ENCODE assay signal across 18 cellular contexts in the genomic region with DNA sequence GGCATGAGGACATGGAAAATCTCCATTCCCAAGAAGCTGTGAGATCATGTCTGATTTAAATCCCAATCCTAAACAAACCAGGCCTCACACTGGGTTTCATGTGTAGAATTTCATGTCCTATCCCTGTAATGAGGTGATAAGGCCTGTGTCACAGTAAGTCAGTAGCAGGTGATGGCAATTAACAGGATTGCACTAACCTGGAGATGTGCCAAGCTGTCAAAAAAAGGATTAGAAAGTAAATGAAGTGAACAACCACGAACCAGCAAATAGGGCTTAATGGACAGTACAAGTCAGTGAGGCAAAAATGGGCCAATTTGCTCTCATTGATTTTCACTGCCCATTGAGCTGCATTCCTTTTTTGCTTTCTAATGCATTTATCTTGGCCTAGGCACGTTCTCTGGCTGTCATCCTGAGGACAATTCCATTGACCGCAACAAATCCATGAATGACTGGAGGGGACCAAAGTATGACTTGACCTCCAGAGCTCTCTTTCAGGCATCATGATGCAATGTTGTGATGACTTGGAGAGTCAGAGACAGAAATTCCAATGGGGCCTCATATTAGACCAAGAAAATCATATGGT.
DNase-seq lines count a peak whose midpoint lies in the region; TF ChIP-seq lines count a peak whose summit lies in the region.
"Had no signal": no experiment of that assay in that cellular context is flagged by ENCODE, and none has a peak within 500 bp of the region (broad histone marks: within the 10 kb centered on the region; RNA-seq: fewer than 3 reads in every experiment).

No MANE protein-coding gene starts in this region.

- WGBS in mesenchymal stem cell: 72% methylated on average over 3 of the region's 3 CpGs
- WGBS in smooth muscle cell (ENCODE audit: low lambda C conversion rate): 83% methylated on average over 3 of the region's 3 CpGs
- 61 to 71% (median 69%) methylated on average over 3 of the region's 3 CpGs for WGBS in adrenal gland, 4 donors

- H3K79me1 ChIP-seq in mesenchymal stem cell (replicated peaks; ENCODE audit: low read length, poor library complexity, severe bottlenecking): no peaks in the 10 kb centered on the region

- H3K4me1 Mint-ChIP-seq in HFFc6 (ENCODE audit: low read depth): peaks cover 10% of the 10 kb centered on the region; the same call in 1 of the 2 replicates
- H3K4me1 Mint-ChIP-seq: activated CD4-positive, alpha-beta T cell treated with anti-CD3 and anti-CD28 coated beads, Interleukin-2, amount 10 ng/mL, durations not matched to agents 24 days and 14 days; activated naive CD8-positive, alpha-beta T cell treated with anti-CD3 and anti-CD28 coated beads for 36 hours; B cell; immature natural killer cell; stimulated activated effector memory CD8-positive, alpha-beta T cell treated with anti-CD3 and anti-CD28 coated beads, Interleukin-12 subunit alpha, Interleukin-12 subunit beta, amount 100 ng/mL, for 72 hours had no signal

- H3K4me1 ChIP-seq in SJSA1 (replicated peaks) (peaks cover 15% of the 10 kb centered on the region), mesenchymal stem cell (ENCODE audit: control insufficient read depth, insufficient read depth, low read depth, low read length) (no peaks in the 10 kb centered on the region), smooth muscle cell (ENCODE audit: low read depth) (no peaks in the 10 kb centered on the region), adrenal gland (replicated peaks in 1 of 2) (no peaks in the 10 kb centered on the region)

- no peak for TF ChIP-seq POLR2A in adrenal gland (IDR thresholded peaks at IDR 0.05)

- peak; percentile 38 for DNase-seq in HFFc6
- DNase-seq in NCI-H1930 (lab: John Stamatoyannopoulos, UW): peak; percentile 75 to 78
- DNase-seq in SJSA1 (ENCODE audit: low read depth in 1 of 2, low spot score in 2 of 2): peak; percentile 39 to 58
- DNase-seq in mesenchymal stem cell: peak; percentile 26
- DNase-seq in substantia nigra (lab: John Stamatoyannopoulos, UW): no peak
- DNase-seq in smooth muscle cell (lab: John Stamatoyannopoulos, UW; ENCODE audit: unreplicated experiment): no peak
- no peak for DNase-seq in adrenal gland
- DNase-seq in stimulated activated CD4-positive, alpha-beta T cell treated with anti-CD3 and anti-CD28 coated beads, Interleukin-1b, Interleukin-23, amount 100 ng/mL, for 48 hours: no peak
- DNase-seq: activated CD4-positive, alpha-beta T cell treated with anti-CD3 and anti-CD28 coated beads, Interleukin-2, amount 10 ng/mL, durations not matched to agents 24 days and 14 days; activated naive CD8-positive, alpha-beta T cell treated with anti-CD3 and anti-CD28 coated beads for 36 hours; activated T-cell treated with anti-CD3 and anti-CD28 coated beads, Interleukin-2, amount 50 U/mL, for 1 hour; GOT3; immature natural killer cell; NCI-H1694 treated with DMSO at 0.1 percent for 48 hours; SIG-M5; T1000 had no signal

- H3K4me3 ChIP-seq in SJSA1 (no peak overlapping the region), mesenchymal stem cell (ENCODE audit: insufficient read depth in 1 of 2, low read depth in 1 of 2, low read length in 2 of 2) (no peak overlapping the region), smooth muscle cell (no peak overlapping the region), adrenal gland (no peak overlapping the region)

- H3K4me3 Mint-ChIP-seq in HFFc6: no peak overlapping the region
- H3K4me3 Mint-ChIP-seq: activated CD4-positive, alpha-beta T cell treated with anti-CD3 and anti-CD28 coated beads, Interleukin-2, amount 10 ng/mL, durations not matched to agents 24 days and 14 days; activated naive CD8-positive, alpha-beta T cell treated with anti-CD3 and anti-CD28 coated beads for 36 hours; B cell; immature natural killer cell; stimulated activated effector memory CD8-positive, alpha-beta T cell treated with anti-CD3 and anti-CD28 coated beads, Interleukin-12 subunit alpha, Interleukin-12 subunit beta, amount 100 ng/mL, for 72 hours had no signal

- H3K9ac ChIP-seq in mesenchymal stem cell (ENCODE audit: low read length) (no peak overlapping the region), smooth muscle cell (ENCODE audit: low read depth) (no peak overlapping the region)

- H3K14ac ChIP-seq in mesenchymal stem cell (ENCODE audit: low read length in 2 of 2): no peak overlapping the region

- H3K27me3 Mint-ChIP-seq in HFFc6 (ENCODE audit: insufficient read depth): no peaks in the 10 kb centered on the region
- H3K27me3 Mint-ChIP-seq: activated CD4-positive, alpha-beta T cell treated with anti-CD3 and anti-CD28 coated beads, Interleukin-2, amount 10 ng/mL, durations not matched to agents 24 days and 14 days; activated naive CD8-positive, alpha-beta T cell treated with anti-CD3 and anti-CD28 coated beads for 36 hours; B cell had no signal

- no peaks in the 10 kb centered on the region for H3K27me3 ChIP-seq in SJSA1 (replicated peaks)
- no peaks in the 10 kb centered on the region for H3K27me3 ChIP-seq in mesenchymal stem cell (ENCODE audit: control insufficient read depth in 1 of 2, insufficient read depth in 1 of 2, low read length in 2 of 2)
- H3K27me3 ChIP-seq in smooth muscle cell (ENCODE audit: low read depth): no peaks in the 10 kb centered on the region
- H3K27me3 ChIP-seq in adrenal gland: no peaks in the 10 kb centered on the region

- no peak overlapping the region for H3K4ac ChIP-seq in mesenchymal stem cell (ENCODE audit: low read depth in 1 of 2, low read length in 2 of 2)

- H2AFZ ChIP-seq in mesenchymal stem cell (ENCODE audit: low read depth, low read length): no peak overlapping the region
- H2AFZ ChIP-seq in smooth muscle cell (ENCODE audit: low read depth): no peak overlapping the region

- no peak for TF ChIP-seq CTCF in HFFc6 (IDR thresholded peaks at IDR 0.05)
- no peak for TF ChIP-seq CTCF in smooth muscle cell (IDR thresholded peaks at IDR 0.05; ENCODE audit: borderline replicate concordance, insufficient read depth, poor library complexity, severe bottlenecking)
- no peak for TF ChIP-seq CTCF in adrenal gland (IDR thresholded peaks at IDR 0.05)

- H4K20me1 ChIP-seq in smooth muscle cell (ENCODE audit: low read depth): no peaks in the 10 kb centered on the region

- H3K36me3 Mint-ChIP-seq in HFFc6 (ENCODE audit: low read depth): no peaks in the 10 kb centered on the region
- H3K36me3 Mint-ChIP-seq: activated naive CD8-positive, alpha-beta T cell treated with anti-CD3 and anti-CD28 coated beads for 36 hours; immature natural killer cell; stimulated activated effector memory CD8-positive, alpha-beta T cell treated with anti-CD3 and anti-CD28 coated beads, Interleukin-12 subunit alpha, Interleukin-12 subunit beta, amount 100 ng/mL, for 72 hours had no signal

- H3K27ac ChIP-seq in SJSA1 (no peak overlapping the region), mesenchymal stem cell (ENCODE audit: low read length, poor library complexity, severe bottlenecking) (no peak overlapping the region), substantia nigra (ENCODE audit: low read depth, low read length, poor library complexity, severe bottlenecking) (no peak overlapping the region), smooth muscle cell (ENCODE audit: low read depth) (no peak overlapping the region), adrenal gland (no peak overlapping the region)

- no peak overlapping the region for H2AK5ac ChIP-seq in mesenchymal stem cell (ENCODE audit: low read length, severe bottlenecking)

- H3K23ac ChIP-seq in mesenchymal stem cell (ENCODE audit: low read length in 2 of 2): no peak overlapping the region

- intact Hi-C loops in adrenal gland (cut with DNase I): no loop called here

- no peak overlapping the region for H2BK120ac ChIP-seq in mesenchymal stem cell (ENCODE audit: low read depth, low read length)

- H3K4me2 ChIP-seq in mesenchymal stem cell (ENCODE audit: low read length, poor library complexity, severe bottlenecking) (no peak overlapping the region), smooth muscle cell (no peak overlapping the region)

- H2BK15ac ChIP-seq in mesenchymal stem cell (ENCODE audit: low read depth, poor library complexity, severe bottlenecking): no peak overlapping the region

- peak overlapping the region; percentile 33 to 68 for H3K18ac ChIP-seq in mesenchymal stem cell (ENCODE audit: low read depth in 1 of 2, low read length in 2 of 2)

- no peak overlapping the region for H4K91ac ChIP-seq in mesenchymal stem cell (ENCODE audit: low read length)

- H3K79me2 ChIP-seq in smooth muscle cell (ENCODE audit: low read depth): no peaks in the 10 kb centered on the region

- H3F3A ChIP-seq in smooth muscle cell (ENCODE audit: low read depth): no peaks in the 10 kb centered on the region

- no peak overlapping the region for H2BK5ac ChIP-seq in mesenchymal stem cell (ENCODE audit: low read depth, low read length, poor library complexity, severe bottlenecking)

- H3K36me3 ChIP-seq in SJSA1: no peaks in the 10 kb centered on the region
- no peaks in the 10 kb centered on the region for H3K36me3 ChIP-seq in mesenchymal stem cell (ENCODE audit: control insufficient read depth in 1 of 2, insufficient read depth in 2 of 2, low read depth in 1 of 2, low read length in 2 of 2)
- no peaks in the 10 kb centered on the region for H3K36me3 ChIP-seq in smooth muscle cell (ENCODE audit: low read depth)
- H3K36me3 ChIP-seq in adrenal gland (replicated peaks in 1 of 2): no peaks in the 10 kb centered on the region

- no peak overlapping the region for H2BK12ac ChIP-seq in mesenchymal stem cell (ENCODE audit: low read length in 2 of 2)

- no peaks in the 10 kb centered on the region for H3K9me3 ChIP-seq in SJSA1 (replicated peaks)
- no peaks in the 10 kb centered on the region for H3K9me3 ChIP-seq in mesenchymal stem cell (ENCODE audit: control insufficient read depth, low read length)
- H3K9me3 ChIP-seq in smooth muscle cell (replicated peaks; ENCODE audit: low read depth): no peaks in the 10 kb centered on the region
- no peaks in the 10 kb centered on the region for H3K9me3 ChIP-seq in adrenal gland (replicated peaks in 1 of 3)

- H4K8ac ChIP-seq in mesenchymal stem cell (ENCODE audit: low read length): no peak overlapping the region

- H3K9me3 Mint-ChIP-seq in HFFc6: no peaks in the 10 kb centered on the region
- H3K9me3 Mint-ChIP-seq: activated CD4-positive, alpha-beta T cell treated with anti-CD3 and anti-CD28 coated beads, Interleukin-2, amount 10 ng/mL, durations not matched to agents 24 days and 14 days had no signal

- no peak overlapping the region for H3K27ac Mint-ChIP-seq in HFFc6
- H3K27ac Mint-ChIP-seq: activated CD4-positive, alpha-beta T cell treated with anti-CD3 and anti-CD28 coated beads, Interleukin-2, amount 10 ng/mL, durations not matched to agents 24 days and 14 days; activated naive CD8-positive, alpha-beta T cell treated with anti-CD3 and anti-CD28 coated beads for 36 hours; B cell; immature natural killer cell; stimulated activated effector memory CD8-positive, alpha-beta T cell treated with anti-CD3 and anti-CD28 coated beads, Interleukin-12 subunit alpha, Interleukin-12 subunit beta, amount 100 ng/mL, for 72 hours had no signal

Comparison
In these comparisons a context has a peak if more than half of its experiments do, and no peak if none do; other contexts are left out.
1. DNase-seq: peak in HFFc6 (single experiment), NCI-H1930 (2 of 2), SJSA1 (2 of 2) and mesenchymal stem cell (single experiment); none in substantia nigra (0 of 49), smooth muscle cell (single experiment), adrenal gland (0 of 7) and stimulated activated CD4-positive, alpha-beta T cell treated with anti-CD3 and anti-CD28 coated beads, Interleukin-1b, Interleukin-23, amount 100 ng/mL, for 48 hours (single experiment).